20 cellular contexts compared by ENCODE assay signal in genomic region chr3:57142335-57142734, GRCh38. TPM values are rescaled to one million over a fixed set of nuclear protein-coding genes. Genes with fewer than 3 reads are reported as not detected.
"Had no signal": no experiment of that assay in that cellular context is flagged by ENCODE, and none has a peak within 500 bp of the region (broad histone marks: within the 10 kb centered on the region; RNA-seq: fewer than 3 reads in every experiment).

No MANE protein-coding gene starts in this region.

- H3K4me1 ChIP-seq: body of pancreas, prostate gland, upper lobe of right lung had no signal

- H3K27me3 ChIP-seq: body of pancreas, suprapubic skin, upper lobe of right lung had no signal

- DNase-seq: activated CD4-positive, alpha-beta T cell treated with anti-CD3 and anti-CD28 coated beads, Interleukin-2, amount 50 U/mL, for 4 hours; activated effector memory CD4-positive, alpha-beta T cell treated with anti-CD3 and anti-CD28 coated beads, Interleukin-2, amount 50 U/mL, for 16 hours; activated T-cell treated with anti-CD3 and anti-CD28 coated beads, Interleukin-2, amount 50 U/mL, for 24 hours; amniotic stem cell; body of pancreas; effector memory CD8-positive, alpha-beta T cell; hippocampal formation; midbrain; naive B cell; nucleus accumbens; stimulated activated CD4-positive, alpha-beta T cell treated with anti-CD3 and anti-CD28 coated beads, Interleukin-2, amount 100 ng/mL, for 48 hours; stimulated activated naive CD4-positive, alpha-beta T cell treated with Interleukin-2 at 50 U/mL for 16 hours; T-helper 2 cell; upper lobe of right lung had no signal

- ATAC-seq: activated CD4-positive, CD25-positive, alpha-beta regulatory T cell treated with anti-CD3 and anti-CD28 coated beads, Interleukin-2, amount 50 U/mL, for 24 hours; activated naive CD4-positive, alpha-beta T cell treated with anti-CD3 and anti-CD28 coated beads, Interleukin-2, amount 50 U/mL, for 72 hours; body of pancreas; effector memory CD8-positive, alpha-beta T cell; upper lobe of right lung had no signal

- H3K4me3 ChIP-seq: body of pancreas, prostate gland, suprapubic skin, upper lobe of right lung had no signal

- H3K27ac Mint-ChIP-seq: activated naive CD4-positive, alpha-beta T cell treated with anti-CD3 and anti-CD28 coated beads, Interleukin-2, amount 50 U/mL, for 72 hours; activated T-cell treated with anti-CD3 and anti-CD28 coated beads, Interleukin-2, amount 50 U/mL, for 24 hours; dendritic cell treated with granulocyte-macrophage colony-stimulating factor and Interleukin-4, amounts not matched to agents 40 ng/mL and 50 ng/mL, for 4 days; effector memory CD8-positive, alpha-beta T cell; naive B cell had no signal

- H3K36me3 Mint-ChIP-seq: activated naive CD4-positive, alpha-beta T cell treated with anti-CD3 and anti-CD28 coated beads, Interleukin-2, amount 50 U/mL, for 72 hours had no signal

- H3K27ac ChIP-seq: body of pancreas, prostate gland, suprapubic skin, upper lobe of right lung had no signal

- H3K9me3 ChIP-seq: body of pancreas, prostate gland, suprapubic skin, upper lobe of right lung had no signal

- H3K9me3 Mint-ChIP-seq: activated naive CD4-positive, alpha-beta T cell treated with anti-CD3 and anti-CD28 coated beads, Interleukin-2, amount 50 U/mL, for 72 hours; activated T-cell treated with anti-CD3 and anti-CD28 coated beads, Interleukin-2, amount 50 U/mL, for 24 hours; dendritic cell treated with granulocyte-macrophage colony-stimulating factor and Interleukin-4, amounts not matched to agents 40 ng/mL and 50 ng/mL, for 4 days; effector memory CD8-positive, alpha-beta T cell; naive B cell had no signal

- H3K36me3 ChIP-seq: prostate gland, suprapubic skin, upper lobe of right lung had no signal

- H3K4me3 Mint-ChIP-seq: activated T-cell treated with anti-CD3 and anti-CD28 coated beads, Interleukin-2, amount 50 U/mL, for 24 hours; dendritic cell treated with granulocyte-macrophage colony-stimulating factor and Interleukin-4, amounts not matched to agents 40 ng/mL and 50 ng/mL, for 4 days; effector memory CD8-positive, alpha-beta T cell; naive B cell had no signal

RNA-seq across cellular contexts. Expression of gene HESX1, which starts 57.4 kb away (rescaled TPM):
- total RNA-seq: body of pancreas, epithelial cell of proximal tubule had no signal
